Comparison of ENCODE assay signal across 18 cellular contexts in genomic region chr17:41659813-41660212, GRCh38. TPM values are rescaled to one million over a fixed set of nuclear protein-coding genes. Genes with fewer than 3 reads are reported as not detected.
"Had no signal": no experiment of that assay in that cellular context is flagged by ENCODE, and none has a peak within 500 bp of the region (broad histone marks: within the 10 kb centered on the region; RNA-seq: fewer than 3 reads in every experiment).

No MANE protein-coding gene starts in this region.

- H3K4me3 Mint-ChIP-seq: activated CD4-positive, alpha-beta T cell treated with anti-CD3 and anti-CD28 coated beads, Interleukin-2, amount 10 ng/mL, durations not matched to agents 7 days and 5 days; stimulated activated naive CD8-positive, alpha-beta T cell treated with anti-CD3 and anti-CD28 coated beads, Interleukin-15, amount 100 ng/mL, for 72 hours; WTC11 had no signal

- H3K27ac Mint-ChIP-seq: activated CD4-positive, alpha-beta T cell treated with anti-CD3 and anti-CD28 coated beads, Interleukin-2, amount 10 ng/mL, durations not matched to agents 7 days and 5 days; activated naive CD4-positive, alpha-beta T cell treated with anti-CD3 and anti-CD28 coated beads, Interleukin-2, amount 50 U/mL, for 72 hours; stimulated activated naive CD8-positive, alpha-beta T cell treated with anti-CD3 and anti-CD28 coated beads, Interleukin-15, amount 100 ng/mL, for 72 hours; WTC11 had no signal

- H3K9me3 Mint-ChIP-seq: activated CD4-positive, alpha-beta T cell treated with anti-CD3 and anti-CD28 coated beads, Interleukin-2, amount 10 ng/mL, durations not matched to agents 7 days and 5 days; activated naive CD4-positive, alpha-beta T cell treated with anti-CD3 and anti-CD28 coated beads, Interleukin-2, amount 50 U/mL, for 72 hours; stimulated activated naive CD8-positive, alpha-beta T cell treated with anti-CD3 and anti-CD28 coated beads, Interleukin-15, amount 100 ng/mL, for 72 hours; WTC11 had no signal

- DNase-seq: activated CD4-positive, alpha-beta T cell treated with anti-CD3 and anti-CD28 coated beads, Interleukin-2, amount 10 ng/mL, durations not matched to agents 7 days and 5 days; amygdala; dorsolateral prefrontal cortex; heart right ventricle; islet precursor cell; left lung; mesendoderm; pancreas; retina; stimulated activated CD4-positive, alpha-beta T cell treated with anti-CD3 and anti-CD28 coated beads, Interleukin-15, amount 100 ng/mL, for 24 hours; stimulated activated CD4-positive, alpha-beta T cell treated with anti-CD3 and anti-CD28 coated beads, Interleukin-4, amount 100 ng/mL, for 24 hours; stimulated activated naive CD8-positive, alpha-beta T cell treated with anti-CD3 and anti-CD28 coated beads, Interleukin-15, amount 100 ng/mL, for 72 hours; T-helper 1 cell had no signal

- FAIRE-seq: frontal cortex, pancreas had no signal

- H3K36me3 Mint-ChIP-seq: activated naive CD4-positive, alpha-beta T cell treated with anti-CD3 and anti-CD28 coated beads, Interleukin-2, amount 50 U/mL, for 72 hours; WTC11 had no signal

- H3K36me3 ChIP-seq: heart right ventricle, left lung, pancreas, thoracic aorta had no signal

- H3K27ac ChIP-seq: dorsolateral prefrontal cortex, heart right ventricle, left lung, pancreas, thoracic aorta had no signal

- ATAC-seq: activated naive CD4-positive, alpha-beta T cell treated with anti-CD3 and anti-CD28 coated beads, Interleukin-2, amount 50 U/mL, for 72 hours; heart right ventricle; left lung; pancreas; stimulated activated naive CD8-positive, alpha-beta T cell treated with anti-CD3 and anti-CD28 coated beads, Interleukin-15, amount 100 ng/mL, for 72 hours; WTC11 had no signal

- H3K9me3 ChIP-seq: heart right ventricle, left lung, pancreas, thoracic aorta had no signal

- H3K4me3 ChIP-seq: dorsolateral prefrontal cortex, heart right ventricle, left lung, pancreas, thoracic aorta had no signal

- H3K27me3 ChIP-seq: dorsolateral prefrontal cortex, heart right ventricle, left lung, pancreas had no signal

- H3K4me1 ChIP-seq: pancreas had no signal

RNA-seq across cellular contexts. Expression of gene KRT17, which starts 35.4 kb away (rescaled TPM):
- total RNA-seq: heart right ventricle had no signal
- polyA plus RNA-seq: neural cell had no signal

RNA-seq across cellular contexts. Expression of gene KRT16, which starts 47.2 kb away (rescaled TPM):
- total RNA-seq: activated CD4-positive, alpha-beta T cell treated with anti-CD3 and anti-CD28 coated beads, Interleukin-2, amount 10 ng/mL, durations not matched to agents 7 days and 5 days; activated naive CD4-positive, alpha-beta T cell treated with anti-CD3 and anti-CD28 coated beads, Interleukin-2, amount 50 U/mL, for 72 hours; frontal cortex; WTC11 had no signal
- polyA plus RNA-seq: neural cell had no signal

RNA-seq across cellular contexts. Expression of gene GAST, which starts 52.3 kb away (rescaled TPM):
- total RNA-seq: activated CD4-positive, alpha-beta T cell treated with anti-CD3 and anti-CD28 coated beads, Interleukin-2, amount 10 ng/mL, durations not matched to agents 7 days and 5 days; activated naive CD4-positive, alpha-beta T cell treated with anti-CD3 and anti-CD28 coated beads, Interleukin-2, amount 50 U/mL, for 72 hours; frontal cortex; heart right ventricle; left lung; pancreas; thoracic aorta; WTC11 had no signal
- polyA plus RNA-seq: heart right ventricle, neural cell, pancreas had no signal
